8 cellular contexts compared by ENCODE assay signal in the genomic region with DNA sequence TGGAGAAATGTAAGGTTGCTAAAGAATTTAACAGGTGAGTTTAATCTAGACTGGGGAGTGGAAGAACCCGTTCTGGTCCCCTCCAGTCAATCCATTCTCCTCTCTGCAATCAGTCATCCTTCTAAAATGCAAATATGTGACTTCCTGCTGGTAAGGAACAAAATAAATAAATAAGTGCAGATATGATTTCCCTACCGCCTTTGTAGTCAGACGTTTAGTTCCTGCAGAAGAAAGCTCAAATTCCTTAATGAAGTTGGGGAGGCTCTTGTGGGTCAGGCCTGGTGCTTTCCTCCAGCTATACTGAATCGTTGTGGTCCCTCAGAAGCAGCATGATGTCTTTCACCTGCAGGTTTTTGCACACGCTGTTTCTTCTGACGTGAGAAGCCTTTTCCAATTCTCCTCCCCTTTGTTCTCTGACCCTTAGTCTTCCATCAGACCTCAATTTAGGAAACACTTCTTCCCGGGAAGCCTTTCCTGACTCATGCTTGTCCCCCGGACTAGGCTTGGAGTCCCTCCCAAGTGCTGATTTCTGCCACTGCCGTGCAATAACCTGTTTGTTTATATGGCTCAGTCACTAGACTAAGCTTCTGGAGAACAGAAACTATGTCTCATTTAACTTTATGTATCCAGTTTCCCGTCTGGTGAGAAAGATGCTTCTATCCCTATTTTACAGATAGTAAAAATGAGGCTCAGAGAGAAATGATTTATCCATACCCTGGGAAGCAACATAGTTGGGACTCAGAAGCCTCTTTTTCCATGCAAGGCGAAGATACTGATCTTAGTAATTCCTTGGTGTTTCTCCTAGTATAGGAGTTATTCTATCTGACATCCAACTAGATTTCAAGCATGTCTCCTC. TPM values are rescaled to one million over a fixed set of nuclear protein-coding genes. Genes with fewer than 3 reads are reported as not detected.
DNase-seq lines count a peak whose midpoint lies in the region; ATAC-seq and TF ChIP-seq lines count a peak whose summit lies in the region.

No MANE protein-coding gene starts in this region.

- no peaks in the 10 kb centered on the region for H3K27me3 ChIP-seq in iPS-18a (ENCODE audit: control insufficient read depth, insufficient read depth, low read length)

- ATAC-seq in activated CD8-positive, alpha-beta T cell treated with anti-CD3 and anti-CD28 coated beads for 36 hours = no peak
- ATAC-seq in GM19351 (IDR thresholded peaks at IDR 0.05; ENCODE audit: unreplicated experiment) (no peak), sciatic nerve (no peak)

- peaks cover 21% of the 10 kb centered on the region for H3K36me3 ChIP-seq in iPS-18a (ENCODE audit: control insufficient read depth, low read depth, low read length)

- H3K9me3 Mint-ChIP-seq in T-helper 1 cell treated with Interleukin-12 subunit alpha and Interleukin-12 subunit beta and Interleukin-4 antibody, amounts not matched to agents 30 μg/mL and 1 μg/mL, for 36 hours = no peaks in the 10 kb centered on the region
- no peaks in the 10 kb centered on the region for H3K9me3 Mint-ChIP-seq in activated CD8-positive, alpha-beta T cell treated with anti-CD3 and anti-CD28 coated beads for 36 hours

- peak overlapping the region; percentile 89 for H3K4me3 Mint-ChIP-seq in T-helper 1 cell treated with Interleukin-12 subunit alpha and Interleukin-12 subunit beta and Interleukin-4 antibody, amounts not matched to agents 30 μg/mL and 1 μg/mL, for 36 hours
- H3K4me3 Mint-ChIP-seq in activated CD8-positive, alpha-beta T cell treated with anti-CD3 and anti-CD28 coated beads for 36 hours = peak overlapping the region; percentile 94

- DNase-seq in T-helper 1 cell (no peak), substantia nigra (lab: John Stamatoyannopoulos, UW) (no peak), iPS-NIHi7 (ENCODE audit: extremely low spot score) (no peak), sciatic nerve (ENCODE audit: low spot score) (no peak)
- no peak for DNase-seq in activated CD8-positive, alpha-beta T cell treated with anti-CD3 and anti-CD28 coated beads for 36 hours

- peak overlapping the region; percentile 94 for H3K27ac Mint-ChIP-seq in T-helper 1 cell treated with Interleukin-12 subunit alpha and Interleukin-12 subunit beta and Interleukin-4 antibody, amounts not matched to agents 30 μg/mL and 1 μg/mL, for 36 hours
- peak overlapping the region; percentile 99 for H3K27ac Mint-ChIP-seq in activated CD8-positive, alpha-beta T cell treated with anti-CD3 and anti-CD28 coated beads for 36 hours

- peak overlapping the region; percentile 93 for H3K9ac ChIP-seq in iPS-18a (ENCODE audit: low read length)

- intact Hi-C loops in activated CD8-positive, alpha-beta T cell treated with anti-CD3 and anti-CD28 coated beads for 36 hours (cut with micrococcal nuclease) = no loop called here
- intact Hi-C loops in sciatic nerve (cut with DNase I) = no loop called here

- peaks cover 4% of the 10 kb centered on the region for H3K27me3 Mint-ChIP-seq in T-helper 1 cell treated with Interleukin-12 subunit alpha and Interleukin-12 subunit beta and Interleukin-4 antibody, amounts not matched to agents 30 μg/mL and 1 μg/mL, for 36 hours (ENCODE audit: low read depth)
- no peaks in the 10 kb centered on the region for H3K27me3 Mint-ChIP-seq in activated CD8-positive, alpha-beta T cell treated with anti-CD3 and anti-CD28 coated beads for 36 hours

- H3K9me3 ChIP-seq in iPS-18a (ENCODE audit: control insufficient read depth, low read depth, low read length) = no peaks in the 10 kb centered on the region

- H3K27ac ChIP-seq in iPS-18a (ENCODE audit: low read length) (no peak overlapping the region), substantia nigra (ENCODE audit: low read depth, low read length, poor library complexity, severe bottlenecking) (peak overlapping the region; percentile 93)

- peaks cover 26% of the 10 kb centered on the region for H3K36me3 Mint-ChIP-seq in T-helper 1 cell treated with Interleukin-12 subunit alpha and Interleukin-12 subunit beta and Interleukin-4 antibody, amounts not matched to agents 30 μg/mL and 1 μg/mL, for 36 hours (ENCODE audit: low read depth)
- H3K36me3 Mint-ChIP-seq in activated CD8-positive, alpha-beta T cell treated with anti-CD3 and anti-CD28 coated beads for 36 hours (ENCODE audit: low read depth) = peaks cover 40% of the 10 kb centered on the region

- TF ChIP-seq CTCF in activated CD8-positive, alpha-beta T cell treated with anti-CD3 and anti-CD28 coated beads for 36 hours (IDR thresholded peaks at IDR 0.05) = no peak

- CTCF ChIA-PET in activated CD8-positive, alpha-beta T cell treated with anti-CD3 and anti-CD28 coated beads for 36 hours (lab: Charles Lee) = interaction anchor here (0.7 to 4.5 kb wide), 5 partner anchors 22 to 183 kb away, joined by 3 to 34 read pairs (median 10); partner anchors contain the start of gene TMEM268

- POLR2A ChIA-PET in activated CD8-positive, alpha-beta T cell treated with anti-CD3 and anti-CD28 coated beads for 36 hours (lab: Charles Lee) = interaction anchor here (0.8 to 2.7 kb wide), 14 partner anchors 9 to 221 kb away, joined by 3 to 15 read pairs (median 4); partner anchors contain the start of genes TMEM268 and WHRN

- H3K4me1 Mint-ChIP-seq in T-helper 1 cell treated with Interleukin-12 subunit alpha and Interleukin-12 subunit beta and Interleukin-4 antibody, amounts not matched to agents 30 μg/mL and 1 μg/mL, for 36 hours (ENCODE audit: low read depth) = peaks cover 52% of the 10 kb centered on the region
- peaks cover 46% of the 10 kb centered on the region for H3K4me1 Mint-ChIP-seq in activated CD8-positive, alpha-beta T cell treated with anti-CD3 and anti-CD28 coated beads for 36 hours (ENCODE audit: low read depth)

- peaks cover 14% of the 10 kb centered on the region for H3K4me1 ChIP-seq in iPS-18a (ENCODE audit: control insufficient read depth, low read depth, low read length)

- peak overlapping the region; percentile 92 for H3K4me3 ChIP-seq in iPS-18a (ENCODE audit: low read length)

RNA-seq across cellular contexts. Expression of gene ATP6V1G1, which starts 1.3 kb away (rescaled TPM):
- 10 to 100 TPM; 34.1 to 34.7 TPM for total RNA-seq in activated CD8-positive, alpha-beta T cell treated with anti-CD3 and anti-CD28 coated beads for 36 hours
- total RNA-seq in sciatic nerve = 61.7 TPM

RNA-seq across cellular contexts. Expression of gene TMEM268, which starts 22.2 kb away (rescaled TPM):
- total RNA-seq in activated CD8-positive, alpha-beta T cell treated with anti-CD3 and anti-CD28 coated beads for 36 hours = 10 to 100 TPM; 26.3 to 29.0 TPM
- 7.4 TPM for total RNA-seq in sciatic nerve
